ENCODE assay signal across 21 cellular contexts in genomic region chr3:188217681-188218080, GRCh38.
A peak's percentile ranks its signal among the peaks of the same experiment; 100 is the strongest.
DNase-seq lines count a peak whose midpoint lies in the region; ATAC-seq, FAIRE-seq and TF ChIP-seq lines count a peak whose summit lies in the region.
"Had no signal": no experiment of that assay in that cellular context is flagged by ENCODE, and none has a peak within 500 bp of the region (broad histone marks: within the 10 kb centered on the region; RNA-seq: fewer than 3 reads in every experiment).

No MANE protein-coding gene starts in this region.

- peaks cover 39% of the 10 kb centered on the region for H3K4me1 ChIP-seq in BLaER1
- H3K4me1 ChIP-seq in OCI-LY7 (ENCODE audit: insufficient read depth, low read length, poor library complexity, severe bottlenecking): peaks cover 77% of the 10 kb centered on the region
- H3K4me1 ChIP-seq in lung (ENCODE audit: control insufficient read depth in 2 of 2, insufficient read depth in 2 of 2, low read length in 2 of 2): peaks cover 16 to 43% of the 10 kb centered on the region in 2 donors
- peaks cover 36 to 86% (median 71%) of the 10 kb centered on the region in 4 donors for H3K4me1 ChIP-seq in stomach
- H3K4me1 ChIP-seq in kidney (ENCODE audit: control insufficient read depth in 1 of 2, insufficient read depth in 1 of 2, low read depth in 1 of 2, low read length in 2 of 2): peaks cover 10 to 18% of the 10 kb centered on the region in 2 donors

- H3K27me3 Mint-ChIP-seq in activated T-cell treated with anti-CD3 and anti-CD28 coated beads, Interleukin-2, amount 50 U/mL, for 72 hours (ENCODE audit: low read depth): no peaks in the 10 kb centered on the region

- no peak for FAIRE-seq in kidney (lab: Jason Lieb, UNC)
- FAIRE-seq: G401.6, GM12878 had no signal

- H3K27ac Mint-ChIP-seq in activated T-cell treated with anti-CD3 and anti-CD28 coated beads, Interleukin-2, amount 50 U/mL, for 72 hours: no peak overlapping the region

- CTCF ChIA-PET in OCI-LY7 (lab: Charles Lee; ENCODE audit: unreplicated experiment): interaction anchor here (0.6 to 1.2 kb wide), 4 partner anchors 14 to 477 kb away, joined by 3 read pairs; no protein-coding TSS in a partner anchor

- no peak for TF ChIP-seq CTCF in OCI-LY7 (conservative IDR thresholded peaks at IDR 0.05; ENCODE audit: low read length)
- no peak for TF ChIP-seq CTCF in lung (IDR thresholded peaks at IDR 0.05; ENCODE audit: control extremely low read depth, extremely low read depth)
- TF ChIP-seq CTCF in stomach (IDR thresholded peaks at IDR 0.05): no peak
- TF ChIP-seq CTCF in kidney (IDR thresholded peaks at IDR 0.05; ENCODE audit: borderline replicate concordance, extremely low read depth, insufficient read depth): no peak

- H3K79me2 ChIP-seq in OCI-LY7 (ENCODE audit: insufficient read depth, low read depth, low read length): peaks cover 5% of the 10 kb centered on the region; the same call in 1 of the 2 replicates

- ATAC-seq in lung (ENCODE audit: insufficient read depth, low FRiP score) (no peak), left lobe of liver (no peak)
- no peak for ATAC-seq in activated T-cell treated with anti-CD3 and anti-CD28 coated beads, Interleukin-2, amount 50 U/mL, for 72 hours (replicated peaks in 1 of 2)
- ATAC-seq: GM12878, right lobe of liver had no signal

- H3K4me1 Mint-ChIP-seq in activated T-cell treated with anti-CD3 and anti-CD28 coated beads, Interleukin-2, amount 50 U/mL, for 72 hours (ENCODE audit: low read depth): peaks cover 30% of the 10 kb centered on the region

- H3K9ac ChIP-seq in BLaER1 (no peak overlapping the region), kidney (ENCODE audit: low read length in 2 of 2) (no peak overlapping the region)

- POLR2A ChIA-PET in OCI-LY7 (lab: Charles Lee): interaction anchor here (0.7 to 2.7 kb wide), 24 partner anchors 10 to 474 kb away, joined by 3 to 14 read pairs (median 4); no protein-coding TSS in a partner anchor

- DNase-seq in OCI-LY7 (ENCODE audit: low spot score) (peak; percentile 28), lung (ENCODE audit: low spot score) (no peak), stomach (no peak), NCI-H1105 treated with DMSO at 0.1 percent for 48 hours (lab: John Stamatoyannopoulos, UW) (no peak), kidney (no peak), left lobe of liver (ENCODE audit: low spot score) (no peak)
- DNase-seq in activated T-cell treated with anti-CD3 and anti-CD28 coated beads, Interleukin-2, amount 50 U/mL, for 72 hours: no peak
- DNase-seq: activated CD8-positive, alpha-beta memory T cell treated with anti-CD3 and anti-CD28 coated beads for 24 hours; foreskin melanocyte; mesendoderm; NCI-H2171; NCI-H774; right lobe of liver; RPMI8226; trophoblast cell had no signal

- no peak for TF ChIP-seq POLR2A in stomach (IDR thresholded peaks at IDR 0.05)

- H2AFZ ChIP-seq in OCI-LY7 (ENCODE audit: low read length): peak overlapping the region; percentile 16; the same call in 1 of the 2 replicates
- H2AFZ ChIP-seq: GM23338 had no signal

- H3K36me3 ChIP-seq in BLaER1: peaks cover 23% of the 10 kb centered on the region
- no peaks in the 10 kb centered on the region; the same call in 1 of the 2 replicates for H3K36me3 ChIP-seq in OCI-LY7 (ENCODE audit: insufficient read depth, low read length)
- no peaks in the 10 kb centered on the region for H3K36me3 ChIP-seq in lung (ENCODE audit: control insufficient read depth in 2 of 2, insufficient read depth in 2 of 2, low read length in 2 of 2)
- peaks cover 0 to 4% (median 0%) of the 10 kb centered on the region in 4 donors for H3K36me3 ChIP-seq in stomach
- no peaks in the 10 kb centered on the region for H3K36me3 ChIP-seq in kidney (ENCODE audit: control insufficient read depth in 1 of 2, insufficient read depth in 2 of 2, low read length in 2 of 2)
- H3K36me3 ChIP-seq: adrenal gland, right lobe of liver had no signal

- WGBS in lung, 2 donors: 80 to 81% methylated on average over 4 of the region's 4 CpGs
- 55 to 75% (median 62%) methylated on average over 4 of the region's 4 CpGs for WGBS in stomach, 5 donors

- H4K20me1 ChIP-seq in BLaER1 (peaks cover 12% of the 10 kb centered on the region; the same call in 1 of the 2 replicates), OCI-LY7 (ENCODE audit: insufficient read depth, low read length) (no peaks in the 10 kb centered on the region)

- no peaks in the 10 kb centered on the region; the same call in 1 of the 2 replicates for H3K9me3 ChIP-seq in BLaER1
- H3K9me3 ChIP-seq in OCI-LY7 (ENCODE audit: low read length): no peaks in the 10 kb centered on the region
- no peaks in the 10 kb centered on the region for H3K9me3 ChIP-seq in lung (ENCODE audit: control insufficient read depth in 2 of 2, insufficient read depth in 1 of 2, low read length in 1 of 2)
- no peaks in the 10 kb centered on the region for H3K9me3 ChIP-seq in stomach
- H3K9me3 ChIP-seq in kidney (ENCODE audit: control insufficient read depth in 1 of 2, low read length in 2 of 2): no peaks in the 10 kb centered on the region
- H3K9me3 ChIP-seq: adrenal gland, right lobe of liver had no signal

- TSS peak; percentile 62 for BruUV-seq in OCI-LY7 (replicated peaks; lab: Mats Ljungman, UMichigan)

- H3K9me3 Mint-ChIP-seq in activated T-cell treated with anti-CD3 and anti-CD28 coated beads, Interleukin-2, amount 50 U/mL, for 72 hours: no peaks in the 10 kb centered on the region
- H3K9me3 Mint-ChIP-seq: activated T-helper 2 cell treated with anti-CD3 and anti-CD28 coated beads, Interferon-gamma antibody, Interleukin-2, Interleukin-4, amounts not matched to agents 10 μg/mL and 5 μg/mL and 100 μg/mL, durations not matched to agents 14 hours and 24 hours and 36 hours; GM23338 had no signal

- no peak overlapping the region for H3K4me3 ChIP-seq in BLaER1
- H3K4me3 ChIP-seq in OCI-LY7 (ENCODE audit: low read depth, low read length, poor library complexity, severe bottlenecking): peak overlapping the region; percentile 42
- H3K4me3 ChIP-seq in lung: no peak overlapping the region
- peak overlapping the region; percentile 7 to 36 (median 30) for H3K4me3 ChIP-seq in stomach
- H3K4me3 ChIP-seq in kidney (ENCODE audit: low read length in 2 of 2): no peak overlapping the region
- H3K4me3 ChIP-seq: adrenal gland, GM12878, GM23338, right lobe of liver had no signal

- H3K4me3 Mint-ChIP-seq in activated T-cell treated with anti-CD3 and anti-CD28 coated beads, Interleukin-2, amount 50 U/mL, for 72 hours: no peak overlapping the region
- H3K4me3 Mint-ChIP-seq: GM23338 had no signal

- H3K27me3 ChIP-seq in BLaER1 (no peaks in the 10 kb centered on the region), lung (ENCODE audit: control insufficient read depth, insufficient read depth) (no peaks in the 10 kb centered on the region), stomach (no peaks in the 10 kb centered on the region)
- H3K27me3 ChIP-seq: adrenal gland, right lobe of liver had no signal

- H3K9me2 ChIP-seq in OCI-LY7 (ENCODE audit: insufficient read depth, low read length): no peaks in the 10 kb centered on the region

- peak overlapping the region; percentile 62 for H3K4me2 ChIP-seq in BLaER1
- peak overlapping the region; percentile 80 for H3K4me2 ChIP-seq in OCI-LY7 (ENCODE audit: low read length)
- H3K4me2 ChIP-seq: GM23338 had no signal

- no peaks in the 10 kb centered on the region for H3K36me3 Mint-ChIP-seq in activated T-cell treated with anti-CD3 and anti-CD28 coated beads, Interleukin-2, amount 50 U/mL, for 72 hours (ENCODE audit: insufficient read depth in 2 of 2)

- intact Hi-C loops in OCI-LY7 (cut with micrococcal nuclease; ENCODE audit: unreplicated experiment) (loop anchor here (1.0 to 5.0 kb wide), 5 partner anchors 22 to 476 kb away; partner anchors contain the start of gene LPP), stomach (cut with DNase I; ENCODE audit: low total_unique reads) (no loop called here), kidney (cut with DNase I) (no loop called here)

- TF ChIP-seq EP300 in stomach (IDR thresholded peaks at IDR 0.05): no peak

- H3K27ac ChIP-seq in BLaER1: peak overlapping the region; percentile 4; the same call in 1 of the 2 replicates
- H3K27ac ChIP-seq in OCI-LY7 (ENCODE audit: low read depth, low read length, poor library complexity, severe bottlenecking): peak overlapping the region; percentile 98
- H3K27ac ChIP-seq in lung (ENCODE audit: low read depth in 1 of 2, low read length in 1 of 2): peak overlapping the region; percentile 52 to 97
- peak overlapping the region; percentile 53 to 92 (median 81) for H3K27ac ChIP-seq in stomach
- H3K27ac ChIP-seq in kidney (ENCODE audit: low read depth in 2 of 2, low read length in 2 of 2): no peak overlapping the region
- H3K27ac ChIP-seq: adrenal gland, right lobe of liver had no signal

Comparison
In these comparisons a context has a peak if more than half of its experiments do, and no peak if none do; other contexts are left out.
1. H3K27ac ChIP-seq: peak in BLaER1 (single experiment), OCI-LY7 (single experiment), lung (2 of 2) and stomach (5 of 5); none in kidney (0 of 2).
2. H3K4me3 ChIP-seq: peak in OCI-LY7 (single experiment) and stomach (4 of 4); none in BLaER1 (single experiment), lung (single experiment) and kidney (0 of 2).